ENCODE assay signal across 18 cellular contexts in the genomic region with DNA sequence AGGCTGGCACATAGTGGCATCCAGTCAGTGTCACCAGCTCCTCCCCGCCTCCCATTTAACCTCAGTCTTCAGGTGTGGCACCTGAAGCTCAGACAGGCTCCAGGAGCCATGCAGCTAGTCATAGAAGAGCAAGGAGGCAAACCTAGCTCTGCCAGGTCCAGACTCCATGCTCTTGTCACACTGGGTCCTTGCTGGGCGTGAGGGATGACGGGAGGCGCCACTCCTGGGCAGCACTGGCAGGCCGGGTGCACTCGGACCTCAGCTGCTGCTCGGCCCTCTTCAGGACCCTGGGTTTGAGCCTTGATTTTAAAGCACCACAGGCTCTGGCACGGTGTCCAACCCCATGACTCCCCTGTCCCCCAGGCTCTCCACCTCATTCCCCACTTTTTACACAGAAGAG. TPM values are rescaled to one million over a fixed set of nuclear protein-coding genes. Genes with fewer than 3 reads are reported as not detected.
DNase-seq lines count a peak whose midpoint lies in the region; ATAC-seq and TF ChIP-seq lines count a peak whose summit lies in the region.
"Had no signal": no experiment of that assay in that cellular context is flagged by ENCODE, and none has a peak within 500 bp of the region (broad histone marks: within the 10 kb centered on the region; RNA-seq: fewer than 3 reads in every experiment).

No MANE protein-coding gene starts in this region.

- no peak overlapping the region for H3K4me3 Mint-ChIP-seq in immature natural killer cell
- no peak overlapping the region for H3K4me3 Mint-ChIP-seq in stimulated activated memory B cell treated with anti-CD40 and anti-IgM and Interleukin-4, amounts not matched to agents 10 μg/mL and 1 μg/mL and 100 μg/mL, for 72 hours
- H3K4me3 Mint-ChIP-seq: activated naive CD4-positive, alpha-beta T cell treated with anti-CD3 and anti-CD28 coated beads, Interleukin-2, amount 50 U/mL, for 24 hours; activated T-cell treated with anti-CD3 and anti-CD28 coated beads, Interleukin-2, amount 50 U/mL, for 4 hours; neural progenitor cell had no signal

- TF ChIP-seq CTCF in RWPE2 (IDR thresholded peaks at IDR 0.05; ENCODE audit: poor library complexity, severe bottlenecking), result no peak

- peaks cover 70 to 73% of the 10 kb centered on the region in 2 donors for H3K4me1 Mint-ChIP-seq in immature natural killer cell
- peaks cover 93% of the 10 kb centered on the region for H3K4me1 Mint-ChIP-seq in stimulated activated memory B cell treated with anti-CD40 and anti-IgM and Interleukin-4, amounts not matched to agents 10 μg/mL and 1 μg/mL and 100 μg/mL, for 72 hours

- ATAC-seq in RWPE2 (ENCODE audit: low read depth), result no peak
- no peak for ATAC-seq in stimulated activated memory B cell treated with anti-CD40 and anti-IgM and Interleukin-4, amounts not matched to agents 10 μg/mL and 1 μg/mL and 100 μg/mL, for 72 hours
- ATAC-seq: activated T-cell treated with anti-CD3 and anti-CD28 coated beads, Interleukin-2, amount 50 U/mL, for 4 hours had no signal

- H3K4me1 ChIP-seq in RWPE2 (ENCODE audit: insufficient read depth, poor library complexity, severe bottlenecking), result peaks cover 14% of the 10 kb centered on the region

- no peaks in the 10 kb centered on the region for H3K27me3 ChIP-seq in RWPE2 (ENCODE audit: insufficient read depth, poor library complexity, severe bottlenecking)
- H3K27me3 ChIP-seq: neural progenitor cell, stomach had no signal

- peaks cover 0 to 4% (median 0%) of the 10 kb centered on the region in 3 donors for H3K36me3 Mint-ChIP-seq in immature natural killer cell
- peaks cover 25% of the 10 kb centered on the region for H3K36me3 Mint-ChIP-seq in stimulated activated memory B cell treated with anti-CD40 and anti-IgM and Interleukin-4, amounts not matched to agents 10 μg/mL and 1 μg/mL and 100 μg/mL, for 72 hours
- H3K36me3 Mint-ChIP-seq: activated naive CD4-positive, alpha-beta T cell treated with anti-CD3 and anti-CD28 coated beads, Interleukin-2, amount 50 U/mL, for 24 hours; neural progenitor cell had no signal

- H3K4me3 ChIP-seq in RWPE2 (ENCODE audit: severe bottlenecking), result no peak overlapping the region
- H3K4me3 ChIP-seq: neural progenitor cell, stomach had no signal

- H3K36me3 ChIP-seq in RWPE2 (ENCODE audit: low read depth), result no peaks in the 10 kb centered on the region; the same call in 1 of the 2 replicates
- H3K36me3 ChIP-seq: neural progenitor cell, stomach had no signal

- no peak for DNase-seq in RWPE2 (ENCODE audit: low spot score)
- no peak for DNase-seq in caudate nucleus (lab: John Stamatoyannopoulos, UW)
- no peak for DNase-seq in immature natural killer cell
- DNase-seq in NOMO-1 treated with dmso at 0.1 percent for 144 hours (lab: John Stamatoyannopoulos, UW; ENCODE audit: unreplicated experiment), result no peak
- no peak for DNase-seq in activated CD4-positive, CD25-positive, alpha-beta regulatory T cell (lab: John Stamatoyannopoulos, UW)
- DNase-seq in OCI-M1 (lab: John Stamatoyannopoulos, UW), result no peak
- no peak for DNase-seq in NCI-H774 (lab: John Stamatoyannopoulos, UW)
- DNase-seq: activated CD4-positive, alpha-beta T cell treated with anti-CD3 and anti-CD28 coated beads, Interleukin-2, amount 50 U/mL, for 4 hours; activated T-cell treated with anti-CD3 and anti-CD28 coated beads, Interleukin-2, amount 50 U/mL, for 4 hours; AML-193; HCEC 1CT; NCI-H187; NK-92 treated with Interleukin-12 subunit alpha and Interleukin-12 subunit beta, amount 100 ng/mL, for 24 hours; stomach had no signal

- H3K9me3 Mint-ChIP-seq in immature natural killer cell, result no peaks in the 10 kb centered on the region
- H3K9me3 Mint-ChIP-seq in stimulated activated memory B cell treated with anti-CD40 and anti-IgM and Interleukin-4, amounts not matched to agents 10 μg/mL and 1 μg/mL and 100 μg/mL, for 72 hours, result no peaks in the 10 kb centered on the region
- H3K9me3 Mint-ChIP-seq: activated naive CD4-positive, alpha-beta T cell treated with anti-CD3 and anti-CD28 coated beads, Interleukin-2, amount 50 U/mL, for 24 hours; activated T-cell treated with anti-CD3 and anti-CD28 coated beads, Interleukin-2, amount 50 U/mL, for 4 hours; IgD-negative memory B cell had no signal

- H3K27ac Mint-ChIP-seq in immature natural killer cell, result peak overlapping the region in 5 of 6 donors; percentile 11 to 83 (median 51)
- H3K27ac Mint-ChIP-seq in stimulated activated memory B cell treated with anti-CD40 and anti-IgM and Interleukin-4, amounts not matched to agents 10 μg/mL and 1 μg/mL and 100 μg/mL, for 72 hours, result peak overlapping the region; percentile 66
- H3K27ac Mint-ChIP-seq: activated naive CD4-positive, alpha-beta T cell treated with anti-CD3 and anti-CD28 coated beads, Interleukin-2, amount 50 U/mL, for 24 hours; neural progenitor cell had no signal

- H3K9me3 ChIP-seq in RWPE2 (ENCODE audit: severe bottlenecking), result no peaks in the 10 kb centered on the region
- H3K9me3 ChIP-seq: stomach had no signal

- peak overlapping the region; percentile 0 for H3K27ac ChIP-seq in RWPE2 (ENCODE audit: poor library complexity, severe bottlenecking)
- peak overlapping the region; percentile 62 for H3K27ac ChIP-seq in caudate nucleus (ENCODE audit: low read depth, low read length)

- peaks cover 0 to 3% (median 2%) of the 10 kb centered on the region in 3 donors for H3K27me3 Mint-ChIP-seq in immature natural killer cell (ENCODE audit: low read depth in 3 of 3)
- no peaks in the 10 kb centered on the region for H3K27me3 Mint-ChIP-seq in stimulated activated memory B cell treated with anti-CD40 and anti-IgM and Interleukin-4, amounts not matched to agents 10 μg/mL and 1 μg/mL and 100 μg/mL, for 72 hours
- H3K27me3 Mint-ChIP-seq: activated naive CD4-positive, alpha-beta T cell treated with anti-CD3 and anti-CD28 coated beads, Interleukin-2, amount 50 U/mL, for 24 hours; IgD-negative memory B cell had no signal

RNA-seq across cellular contexts. Expression of gene ITPK1, which starts 24.1 kb away (rescaled TPM):
- polyA plus RNA-seq in immature natural killer cell, result 10 to 100 TPM; 19.5 to 53.0 (median 21.7) TPM
